Comparison of ENCODE assay signal across 29 cellular contexts in the genomic region with DNA sequence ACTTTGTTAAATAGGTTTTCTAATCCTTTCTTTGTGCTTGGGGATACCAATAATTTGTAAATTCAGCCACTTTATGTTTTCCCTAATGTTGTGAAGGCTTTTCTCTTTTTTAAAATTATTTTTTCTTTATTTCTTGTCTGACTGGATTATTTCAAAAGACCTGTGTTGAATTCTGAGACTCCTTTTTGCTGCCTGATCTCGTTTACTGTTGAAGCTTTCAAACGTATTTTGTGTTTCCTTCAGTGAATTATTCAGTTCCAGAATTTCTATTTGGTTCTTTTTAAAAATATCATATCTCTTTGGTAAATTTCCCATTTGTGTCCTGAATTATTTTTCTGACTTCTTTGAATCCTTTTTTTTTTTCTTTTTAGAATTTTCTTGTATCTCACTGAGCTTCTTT.
"Had no signal": no experiment of that assay in that cellular context is flagged by ENCODE, and none has a peak within 500 bp of the region (broad histone marks: within the 10 kb centered on the region; RNA-seq: fewer than 3 reads in every experiment).

No MANE protein-coding gene starts in this region.

- H3K9me3 ChIP-seq: testis, thyroid gland had no signal

- DNase-seq: immature natural killer cell; kidney; left colon; left lung; lower lobe of right lung; mammary epithelial cell; mesenchymal stem cell; naive B cell; natural killer cell; nephron progenitor cell; occipital lobe; stimulated activated CD4-positive, alpha-beta T cell treated with anti-CD3 and anti-CD28 coated beads, Interleukin-12 subunit alpha, Interleukin-12 subunit beta, amount 100 ng/mL, for 4 hours; stimulated activated CD4-positive, alpha-beta T cell treated with anti-CD3 and anti-CD28 coated beads, Interleukin-15, amount 100 ng/mL, for 24 hours; stimulated activated CD4-positive, alpha-beta T cell treated with anti-CD3 and anti-CD28 coated beads, Interleukin-2, amount 100 ng/mL, for 24 hours; stimulated activated CD4-positive, alpha-beta T cell treated with anti-CD3 and anti-CD28 coated beads, Interleukin-4, amount 100 ng/mL, for 1 hour; stimulated activated naive B cell treated with anti-CD40 and anti-IgM and Interleukin-4, amounts not matched to agents 10 μg/mL and 1 μg/mL and 100 μg/mL, for 72 hours; stimulated activated naive CD8-positive, alpha-beta T cell treated with anti-CD3 and anti-CD28 coated beads, Interleukin-15, Interleukin-2, amounts not matched to agents 100 U/mL and 50 U/mL, for 24 hours; stomach; testis; thyroid gland; transverse colon; upper lobe of left lung had no signal

- H3K36me3 ChIP-seq: left lung, lower lobe of right lung, neural progenitor cell, neutrophil, right atrium auricular region, stomach, thyroid gland, transverse colon, upper lobe of left lung, vagina had no signal

- H3K4me2 ChIP-seq: neural progenitor cell had no signal

- H3K4me1 ChIP-seq: left lung, lower lobe of right lung, neural progenitor cell, parathyroid adenoma, right atrium auricular region, stomach, testis, thyroid gland, transverse colon, upper lobe of left lung, vagina had no signal

- H3K9ac ChIP-seq: neural progenitor cell, parathyroid adenoma had no signal

- H3K27ac ChIP-seq: left lung, lower lobe of right lung, neural progenitor cell, neutrophil, parathyroid adenoma, right atrium auricular region, skin epidermis, stomach, testis, thyroid gland, transverse colon, upper lobe of left lung, vagina had no signal

- ATAC-seq: left colon; left lung; lower lobe of right lung; natural killer cell; sciatic nerve; stimulated activated naive B cell treated with anti-CD40 and anti-IgM and Interleukin-4, amounts not matched to agents 10 μg/mL and 1 μg/mL and 100 μg/mL, for 72 hours; stimulated activated naive CD8-positive, alpha-beta T cell treated with anti-CD3 and anti-CD28 coated beads, Interleukin-15, Interleukin-2, amounts not matched to agents 100 U/mL and 50 U/mL, for 24 hours had no signal

- H3K4me3 ChIP-seq: left lung, lower lobe of right lung, neural progenitor cell, right atrium auricular region, skin epidermis, stomach, testis, thyroid gland, transverse colon, upper lobe of left lung, vagina had no signal

- H3K79me2 ChIP-seq: parathyroid adenoma had no signal

- H3K27me3 ChIP-seq: left lung, neural progenitor cell, neutrophil, right atrium auricular region, stomach, testis, thyroid gland, transverse colon, upper lobe of left lung, vagina had no signal

- H2AFZ ChIP-seq: neural progenitor cell, parathyroid adenoma had no signal
